In the genomic region with DNA sequence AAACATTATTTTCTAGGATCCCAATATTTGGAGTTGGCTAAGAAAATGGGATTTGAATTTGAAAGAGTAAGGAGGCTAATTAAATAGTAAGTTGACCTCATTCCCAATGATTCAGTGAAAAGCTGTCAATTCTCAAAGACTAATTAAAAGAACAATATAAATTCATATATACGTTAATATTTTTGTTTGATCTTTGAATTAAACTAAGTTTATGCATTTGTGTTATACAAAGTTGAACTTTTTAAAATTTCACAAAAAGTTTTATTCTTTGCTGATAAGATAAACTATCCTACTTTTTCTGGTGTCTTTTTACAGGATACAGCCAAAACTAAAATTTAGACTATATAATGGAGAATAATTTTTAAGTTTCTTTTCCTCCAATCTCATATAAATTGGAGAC, we compare ENCODE assay signal across 39 cellular contexts. TPM values are rescaled to one million over a fixed set of nuclear protein-coding genes. Genes with fewer than 3 reads are reported as not detected.
"Had no signal": no experiment of that assay in that cellular context is flagged by ENCODE, and none has a peak within 500 bp of the region (broad histone marks: within the 10 kb centered on the region; RNA-seq: fewer than 3 reads in every experiment).

A gene (plus strand): TSS at position 301 of the 400 bp plus-strand sequence. CDS start 100 bp downstream, outside the sequence.

- DNase-seq: Karpas-422, Kasumi-1, MG63, MM.1S, MV-4-11, NCI-H1048, NCI-H1092, NCI-H1092 treated with DMSO at 0.1 percent for 48 hours, NCI-H1105, NCI-H1105 treated with DMSO at 0.1 percent for 48 hours, NCI-H1417, NCI-H1417 treated with DMSO at 0.1 percent for 48 hours, NCI-H1436, NCI-H146, NCI-H1694, NCI-H1694 treated with DMSO at 0.1 percent for 48 hours, NCI-H187, NCI-H187 treated with DMSO at 0.1 percent for 48 hours, NCI-H1930, NCI-H2029, NCI-H2029 treated with DMSO at 0.1 percent for 48 hours, NCI-H2081, NCI-H2081 treated with DMSO at 0.1 percent for 48 hours, NCI-H2107, NCI-H2171, NCI-H2171 treated with DMSO at 0.1 percent for 48 hours, NCI-H2227 treated with DMSO at 0.1 percent for 48 hours, NCI-H226, NCI-H345, NCI-H446, NCI-H446 treated with DMSO at 0.1 percent for 48 hours, NCI-H510A, NCI-H510A treated with DMSO at 0.1 percent for 48 hours, NCI-H524 had no signal

- H3K9ac ChIP-seq: KMS-11 had no signal

- H3K27me3 ChIP-seq: MG63 had no signal

- H3K9me3 ChIP-seq: MG63 had no signal

- H3K27ac ChIP-seq: KMS-11 had no signal

- H3K36me3 ChIP-seq: MG63 had no signal

- H3K4me3 ChIP-seq: MG63 had no signal

RNA-seq across cellular contexts. Expression of the gene that starts here (rescaled TPM):
- total RNA-seq: LHCN-M2, M059J, MCF 10A, NCI-H460 had no signal
